11 cellular contexts compared by ENCODE assay signal in genomic region chr19:6278051-6278450, GRCh38. TPM values are rescaled to one million over a fixed set of nuclear protein-coding genes. Genes with fewer than 3 reads are reported as not detected.
DNase-seq lines count a peak whose midpoint lies in the region; ATAC-seq and TF ChIP-seq lines count a peak whose summit lies in the region.
"Had no signal": no experiment of that assay in that cellular context is flagged by ENCODE, and none has a peak within 500 bp of the region (broad histone marks: within the 10 kb centered on the region; RNA-seq: fewer than 3 reads in every experiment).

No MANE protein-coding gene starts in this region.

- H3K4me1 Mint-ChIP-seq in activated naive CD4-positive, alpha-beta T cell treated with anti-CD3 and anti-CD28 coated beads for 36 hours (ENCODE audit: low read depth) = peaks cover 46% of the 10 kb centered on the region
- H3K4me1 Mint-ChIP-seq in memory B cell (peaks cover 32% of the 10 kb centered on the region), type B pancreatic cell (ENCODE audit: unreplicated experiment) (peaks cover 49% of the 10 kb centered on the region)

- no peak for DNase-seq in activated naive CD4-positive, alpha-beta T cell treated with anti-CD3 and anti-CD28 coated beads for 36 hours
- DNase-seq in activated naive CD4-positive, alpha-beta T cell treated with anti-CD3 and anti-CD28 coated beads, Interleukin-2, amount 50 U/mL, for 16 hours = no peak
- DNase-seq in activated naive CD4-positive, alpha-beta T cell treated with anti-CD3 and anti-CD28 coated beads, Interleukin-2, amount 50 U/mL, for 72 hours (ENCODE audit: low spot score in 2 of 2) = no peak
- no peak for DNase-seq in memory B cell (ENCODE audit: low spot score in 2 of 2)
- no peak for DNase-seq in type B pancreatic cell (ENCODE audit: extremely low spot score, unreplicated experiment)
- no peak for DNase-seq in DMS153 treated with DMSO at 0.1 percent for 48 hours (lab: John Stamatoyannopoulos, UW; ENCODE audit: unreplicated experiment)
- DNase-seq in retina = no peak

- no peaks in the 10 kb centered on the region for H3K9me3 Mint-ChIP-seq in activated naive CD4-positive, alpha-beta T cell treated with anti-CD3 and anti-CD28 coated beads for 36 hours
- no peaks in the 10 kb centered on the region for H3K9me3 Mint-ChIP-seq in activated naive CD4-positive, alpha-beta T cell treated with anti-CD3 and anti-CD28 coated beads, Interleukin-2, amount 50 U/mL, for 72 hours
- no peaks in the 10 kb centered on the region for H3K9me3 Mint-ChIP-seq in memory B cell
- H3K9me3 Mint-ChIP-seq in type B pancreatic cell = no peaks in the 10 kb centered on the region

- CTCF ChIA-PET in activated naive CD4-positive, alpha-beta T cell treated with anti-CD3 and anti-CD28 coated beads for 36 hours (lab: Charles Lee) = no interaction called here

- no peak for TF ChIP-seq CTCF in type B pancreatic cell (conservative IDR thresholded peaks at IDR 0.05)

- H3K36me3 Mint-ChIP-seq in activated naive CD4-positive, alpha-beta T cell treated with anti-CD3 and anti-CD28 coated beads for 36 hours (ENCODE audit: low read depth) = peaks cover 6% of the 10 kb centered on the region
- H3K36me3 Mint-ChIP-seq in activated naive CD4-positive, alpha-beta T cell treated with anti-CD3 and anti-CD28 coated beads, Interleukin-2, amount 50 U/mL, for 72 hours = peaks cover 16% of the 10 kb centered on the region in 2 donors
- H3K36me3 Mint-ChIP-seq in memory B cell (peaks cover 2% of the 10 kb centered on the region), type B pancreatic cell (peaks cover 4% of the 10 kb centered on the region)

- no peaks in the 10 kb centered on the region for H3K27me3 Mint-ChIP-seq in activated naive CD4-positive, alpha-beta T cell treated with anti-CD3 and anti-CD28 coated beads for 36 hours (ENCODE audit: low read depth)
- H3K27me3 Mint-ChIP-seq in memory B cell = no peaks in the 10 kb centered on the region
- no peaks in the 10 kb centered on the region for H3K27me3 Mint-ChIP-seq in type B pancreatic cell

- peak overlapping the region; percentile 87 for H3K27ac Mint-ChIP-seq in activated naive CD4-positive, alpha-beta T cell treated with anti-CD3 and anti-CD28 coated beads for 36 hours
- H3K27ac Mint-ChIP-seq in activated naive CD4-positive, alpha-beta T cell treated with anti-CD3 and anti-CD28 coated beads, Interleukin-2, amount 50 U/mL, for 72 hours = peak overlapping the region; percentile 96 to 99
- peak overlapping the region; percentile 88 for H3K27ac Mint-ChIP-seq in memory B cell
- peak overlapping the region; percentile 90 for H3K27ac Mint-ChIP-seq in type B pancreatic cell

- H3K4me3 Mint-ChIP-seq in activated naive CD4-positive, alpha-beta T cell treated with anti-CD3 and anti-CD28 coated beads for 36 hours = peak overlapping the region; percentile 94
- peak overlapping the region; percentile 90 for H3K4me3 Mint-ChIP-seq in memory B cell
- peak overlapping the region; percentile 93 for H3K4me3 Mint-ChIP-seq in type B pancreatic cell

- intact Hi-C loops in activated naive CD4-positive, alpha-beta T cell treated with anti-CD3 and anti-CD28 coated beads for 36 hours (cut with micrococcal nuclease) = loop anchor here (10.0 kb wide), 1 partner anchor 227 kb away; the partner anchor contains the start of gene TUBB4A

- no peak for ATAC-seq in activated naive CD4-positive, alpha-beta T cell treated with anti-CD3 and anti-CD28 coated beads, Interleukin-2, amount 50 U/mL, for 72 hours
- ATAC-seq in memory B cell (ENCODE audit: low read depth) (no peak), HG02973 (IDR thresholded peaks at IDR 0.05; ENCODE audit: unreplicated experiment) (no peak)

RNA-seq across cellular contexts. Expression of gene MLLT1, which starts 1.7 kb away (rescaled TPM):
- 10 to 100 TPM; 30.6 to 31.3 TPM for total RNA-seq in activated naive CD4-positive, alpha-beta T cell treated with anti-CD3 and anti-CD28 coated beads for 36 hours
- total RNA-seq in activated naive CD4-positive, alpha-beta T cell treated with anti-CD3 and anti-CD28 coated beads, Interleukin-2, amount 50 U/mL, for 72 hours = 10 to 100 TPM; 31.8 to 48.2 TPM
- total RNA-seq in type B pancreatic cell (ENCODE audit: low replicate concordance) = 51.3 and 106 TPM in 2 replicates

RNA-seq across cellular contexts. Expression of gene ACER1, which starts 55.4 kb away (rescaled TPM):
- total RNA-seq in activated naive CD4-positive, alpha-beta T cell treated with anti-CD3 and anti-CD28 coated beads for 36 hours = not detected
- total RNA-seq in activated naive CD4-positive, alpha-beta T cell treated with anti-CD3 and anti-CD28 coated beads, Interleukin-2, amount 50 U/mL, for 72 hours = under 1 TPM in 1 of 2 donors, not detected in 1; 0.52 TPM
- not detected in 2 replicates for total RNA-seq in type B pancreatic cell (ENCODE audit: low replicate concordance)
- total RNA-seq: bronchial epithelial cell, HT1080, lung had no signal
